Comparison of ENCODE assay signal across 8 cellular contexts in genomic region chr21:41768371-41769042, GRCh38. TPM values are rescaled to one million over a fixed set of nuclear protein-coding genes. Genes with fewer than 3 reads are reported as not detected.
DNase-seq lines count a peak whose midpoint lies in the region; ATAC-seq and TF ChIP-seq lines count a peak whose summit lies in the region.

No MANE protein-coding gene starts in this region.

- POLR2A ChIA-PET in CD8-positive, alpha-beta T cell (lab: Charles Lee), result interaction anchor here (0.6 kb wide), 1 partner anchor 397 kb away, joined by 3 read pairs; no protein-coding TSS in a partner anchor

- H3K4me3 ChIP-seq in CD8-positive, alpha-beta T cell (ENCODE audit: low read depth, low read length), result peak overlapping the region; percentile 40
- H3K4me3 ChIP-seq in HUES48 (ENCODE audit: low read depth, low read length) (peak overlapping the region; percentile 41), SK-N-MC (peak overlapping the region; percentile 92), duodenal mucosa (ENCODE audit: low read depth in 1 of 2, low read length in 2 of 2) (peak overlapping the region; percentile 63 to 69)

- DNase-seq in CD8-positive, alpha-beta T cell, result peak in 3 of 7 experiments; percentile 18 to 54 (median 19)
- DNase-seq in SK-N-MC (ENCODE audit: low read depth, low spot score), result peak; percentile 35
- DNase-seq in myocyte (ENCODE audit: low read depth), result peak; percentile 69
- no peak for DNase-seq in midbrain (lab: John Stamatoyannopoulos, UW)

- H3K27ac ChIP-seq in CD8-positive, alpha-beta T cell (ENCODE audit: low read depth, low read length), result no peak overlapping the region
- peak overlapping the region; percentile 31 for H3K27ac ChIP-seq in HUES48 (ENCODE audit: low read depth, low read length)
- H3K27ac ChIP-seq in SK-N-MC, result peak overlapping the region; percentile 95
- peak overlapping the region; percentile 68 for H3K27ac ChIP-seq in duodenal mucosa (ENCODE audit: low read depth, low read length)

- CTCF ChIA-PET in CD8-positive, alpha-beta T cell (lab: Charles Lee), result interaction anchor here (1.1 to 1.9 kb wide), 2 partner anchors 48 to 349 kb away, joined by 3 to 5 read pairs; no protein-coding TSS in a partner anchor

- no peak overlapping the region for H3K27ac Mint-ChIP-seq in CD8-positive, alpha-beta T cell

- no peaks in the 10 kb centered on the region for H3K9me3 ChIP-seq in CD8-positive, alpha-beta T cell (ENCODE audit: low read length)
- H3K9me3 ChIP-seq in HUES48 (ENCODE audit: control insufficient read depth, insufficient read depth, low read length) (no peaks in the 10 kb centered on the region), SK-N-MC (ENCODE audit: low read depth, low read length) (no peaks in the 10 kb centered on the region), duodenal mucosa (ENCODE audit: control insufficient read depth in 1 of 2, low read length in 2 of 2) (no peaks in the 10 kb centered on the region)

- H3K4me1 Mint-ChIP-seq in CD8-positive, alpha-beta T cell (ENCODE audit: low read depth), result peaks cover 26% of the 10 kb centered on the region

- no peaks in the 10 kb centered on the region for H3K36me3 ChIP-seq in CD8-positive, alpha-beta T cell (ENCODE audit: insufficient read depth, low read length)
- H3K36me3 ChIP-seq in HUES48 (ENCODE audit: control insufficient read depth, insufficient read depth, low read length) (no peaks in the 10 kb centered on the region), SK-N-MC (ENCODE audit: insufficient read depth, low read length) (peaks cover 7% of the 10 kb centered on the region; the same call in 1 of the 2 replicates), duodenal mucosa (ENCODE audit: control insufficient read depth in 1 of 2, insufficient read depth in 2 of 2, low read length in 2 of 2) (no peaks in the 10 kb centered on the region)

- no peak for TF ChIP-seq CTCF in CD8-positive, alpha-beta T cell (IDR thresholded peaks at IDR 0.05)

- H3K27me3 ChIP-seq in CD8-positive, alpha-beta T cell (ENCODE audit: insufficient read depth, low read length), result peaks cover 5% of the 10 kb centered on the region
- H3K27me3 ChIP-seq in HUES48 (ENCODE audit: control insufficient read depth, insufficient read depth, low read length) (peaks cover 99% of the 10 kb centered on the region), duodenal mucosa (ENCODE audit: control insufficient read depth in 1 of 2, insufficient read depth in 2 of 2, low read length in 2 of 2) (peaks cover 13 to 40% of the 10 kb centered on the region in 2 donors)

- ATAC-seq in CD8-positive, alpha-beta T cell, result peak; percentile 37
- no peak for ATAC-seq in GM21423 (IDR thresholded peaks at IDR 0.05; ENCODE audit: unreplicated experiment)
- ATAC-seq in HG03135 (IDR thresholded peaks at IDR 0.05; ENCODE audit: unreplicated experiment), result no peak

- peak overlapping the region; percentile 85 for H3K4me3 Mint-ChIP-seq in CD8-positive, alpha-beta T cell

- peaks cover 20% of the 10 kb centered on the region for H3K4me1 ChIP-seq in CD8-positive, alpha-beta T cell (ENCODE audit: insufficient read depth, low read length)
- H3K4me1 ChIP-seq in HUES48 (ENCODE audit: control insufficient read depth, insufficient read depth, low read length) (peaks cover 52% of the 10 kb centered on the region), duodenal mucosa (ENCODE audit: control insufficient read depth in 1 of 2, insufficient read depth in 2 of 2, low read length in 2 of 2) (peaks cover 32 to 35% of the 10 kb centered on the region in 2 donors)

- H3K9me3 Mint-ChIP-seq in CD8-positive, alpha-beta T cell, result no peaks in the 10 kb centered on the region

- no peaks in the 10 kb centered on the region for H3K36me3 Mint-ChIP-seq in CD8-positive, alpha-beta T cell

- intact Hi-C loops in CD8-positive, alpha-beta T cell (cut with DNase I, micrococcal nuclease), result loop anchor here in 1 of 2 experiments (5.0 kb wide), 1 partner anchor 294 kb away; no protein-coding TSS in a partner anchor

- H3K27me3 Mint-ChIP-seq in CD8-positive, alpha-beta T cell (ENCODE audit: low read depth), result peaks cover 70% of the 10 kb centered on the region

- no peak overlapping the region for H3K9ac ChIP-seq in HUES48 (ENCODE audit: low read depth, low read length)
- H3K9ac ChIP-seq in SK-N-MC (ENCODE audit: insufficient read length), result peak overlapping the region; percentile 85
- H3K9ac ChIP-seq in duodenal mucosa (ENCODE audit: low read depth in 1 of 2, low read length in 2 of 2), result peak overlapping the region; percentile 52 to 62

RNA-seq across cellular contexts. Expression of gene RIPK4, which starts 1.7 kb away (rescaled TPM):
- 1 to 10 TPM; 1.4 to 2.0 TPM for total RNA-seq in CD8-positive, alpha-beta T cell
- not detected in 2 replicates for total RNA-seq in myocyte
- polyA plus RNA-seq in myocyte (2012), result not detected

Comparison
In these comparisons a context has a peak if more than half of its experiments do, and no peak if none do; other contexts are left out.
1. H3K4me3 ChIP-seq: peak in every context shown above with its lines; median percentile 92 in SK-N-MC; 66 in duodenal mucosa; 41 in HUES48; 40 in CD8-positive, alpha-beta T cell.